Comparison of ENCODE assay signal across 8 cellular contexts in the genomic region with DNA sequence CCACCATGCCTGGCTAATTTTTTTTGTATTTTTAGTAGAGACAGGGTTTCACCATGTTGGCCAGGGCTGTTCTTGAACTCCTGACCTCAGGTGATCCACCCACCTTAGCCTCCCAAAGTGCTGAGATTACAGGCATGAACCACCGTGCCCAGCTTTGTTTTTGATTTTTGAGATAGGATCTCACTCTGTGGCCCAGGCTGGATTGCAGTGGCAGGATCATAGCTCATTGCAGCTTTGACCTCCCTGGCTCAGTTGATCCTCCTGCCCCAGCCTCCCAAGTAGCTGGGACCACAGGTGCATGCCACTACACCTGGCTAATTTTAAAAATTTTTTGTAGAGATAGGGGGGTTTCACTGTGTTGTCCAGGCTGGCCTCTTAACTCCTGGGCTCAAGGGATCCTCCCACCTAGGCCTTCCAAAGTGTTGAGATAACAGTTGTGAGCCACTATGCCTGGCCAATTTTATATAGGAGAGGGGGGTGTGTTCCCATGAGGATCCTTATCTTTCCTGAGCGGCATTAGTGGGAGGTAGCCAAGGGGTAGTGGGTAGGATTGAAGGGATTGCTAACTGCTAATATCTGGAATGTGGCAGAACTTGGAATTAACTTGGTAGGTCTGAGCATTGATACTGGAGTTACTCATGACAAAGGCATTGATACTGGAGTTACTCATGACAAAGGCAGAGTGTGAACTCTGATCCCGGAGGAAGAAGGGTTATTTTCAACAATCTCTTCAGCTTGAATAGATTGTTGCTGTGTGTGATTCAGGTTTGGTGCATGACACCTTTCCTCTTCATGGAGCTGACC. TPM values are rescaled to one million over a fixed set of nuclear protein-coding genes. Genes with fewer than 3 reads are reported as not detected.
DNase-seq lines count a peak whose midpoint lies in the region; ATAC-seq and TF ChIP-seq lines count a peak whose summit lies in the region.

No MANE protein-coding gene starts in this region.

- TF ChIP-seq POLR2A in esophagus squamous epithelium (IDR thresholded peaks at IDR 0.05), result no peak

- H3K4me1 ChIP-seq in esophagus squamous epithelium, result peaks cover 8 to 41% (median 17%) of the 10 kb centered on the region in 3 donors

- no peaks in the 10 kb centered on the region for H3K9me3 ChIP-seq in SK-N-MC (ENCODE audit: low read depth, low read length)
- no peaks in the 10 kb centered on the region for H3K9me3 ChIP-seq in esophagus squamous epithelium

- H3K36me3 ChIP-seq in SK-N-MC (ENCODE audit: insufficient read depth, low read length), result peaks cover 36% of the 10 kb centered on the region
- peaks cover 7 to 68% (median 31%) of the 10 kb centered on the region in 3 donors for H3K36me3 ChIP-seq in esophagus squamous epithelium

- WGBS in esophagus squamous epithelium, 2 donors, result 64 to 79% methylated on average over 3 of the region's 3 CpGs

- H3K4me3 ChIP-seq in SK-N-MC, result peak overlapping the region; percentile 61
- H3K4me3 ChIP-seq in esophagus squamous epithelium, result peak overlapping the region; percentile 71 to 92 (median 73)

- peak overlapping the region; percentile 71 for H3K9ac ChIP-seq in SK-N-MC (ENCODE audit: insufficient read length)

- in situ Hi-C loops in GM13977 (cut with MboI; ENCODE audit: low pct_unique_long_range_greater_than_20kb, low sequenced_read_pairs, unreplicated experiment), result no loop called here

- no peak for TF ChIP-seq CTCF in GM13977 (IDR thresholded peaks at IDR 0.05; ENCODE audit: extremely low read depth, insufficient read depth, missing control alignments)
- no peak for TF ChIP-seq CTCF in esophagus squamous epithelium (IDR thresholded peaks at IDR 0.05)

- H3K27ac ChIP-seq in SK-N-MC, result peak overlapping the region; percentile 85
- H3K27ac ChIP-seq in esophagus squamous epithelium, result peak overlapping the region; percentile 84 to 96 (median 88)

- intact Hi-C loops in esophagus squamous epithelium (cut with DNase I), result no loop called here

- DNase-seq in GM13977 (ENCODE audit: low spot score) (peak; percentile 3), SK-N-MC (ENCODE audit: low read depth, low spot score) (no peak), esophagus squamous epithelium (lab: John Stamatoyannopoulos, UW) (no peak), pulmonary artery endothelial cell (ENCODE audit: low read depth, low spot score) (peak; percentile 41), putamen (ENCODE audit: low spot score) (no peak)

- no peaks in the 10 kb centered on the region for H3K27me3 ChIP-seq in esophagus squamous epithelium

- ATAC-seq in GM21526 (IDR thresholded peaks at IDR 0.05; ENCODE audit: low FRiP score, unreplicated experiment) (no peak), HG02623 (IDR thresholded peaks at IDR 0.05; ENCODE audit: unreplicated experiment) (no peak), GM18873 (IDR thresholded peaks at IDR 0.05; ENCODE audit: low FRiP score, unreplicated experiment) (no peak)

RNA-seq across cellular contexts. Expression of gene NOLC1, which starts 1.0 kb away (rescaled TPM):
- total RNA-seq in esophagus squamous epithelium (10 to 100 TPM; 38.6 to 90.6 (median 83.4) TPM), pulmonary artery endothelial cell (42.9 and 48.2 TPM in 2 replicates)

RNA-seq across cellular contexts. Expression of gene PPRC1, which starts 18.3 kb away (rescaled TPM):
- total RNA-seq in esophagus squamous epithelium (10 to 100 TPM; 10.5 to 29.9 (median 27.2) TPM), pulmonary artery endothelial cell (12.3 and 16.6 TPM in 2 replicates)

RNA-seq across cellular contexts. Expression of gene LDB1, which starts 31.0 kb away (rescaled TPM):
- total RNA-seq in esophagus squamous epithelium (10 to 100 TPM; 26.2 to 54.0 (median 27.3) TPM), pulmonary artery endothelial cell (32.4 and 33.0 TPM in 2 replicates)

Comparison
In these comparisons a context has a peak if more than half of its experiments do, and no peak if none do; other contexts are left out.
1. DNase-seq: peak in GM13977 (single experiment) and pulmonary artery endothelial cell (single experiment); none in SK-N-MC (single experiment), esophagus squamous epithelium (single experiment) and putamen (single experiment).